Comparison of ENCODE assay signal across 1 cellular context in genomic region chr3:51982352-51982837, GRCh38.
TF ChIP-seq lines count a peak whose summit lies in the region.

No MANE protein-coding gene starts in this region.

TF ChIP-seq in GM12878, 131 proteins besides CTCF, POLR2A, EP300 and RAD21 (continued from another document):
- no peak for TF ChIP-seq CUX1 (IDR thresholded peaks at IDR 0.05; ENCODE audit: insufficient replicate concordance, low read depth, low read length)
- TF ChIP-seq RUNX3 (IDR thresholded peaks at IDR 0.05; ENCODE audit: low read length) = no peak
- TF ChIP-seq EED (IDR thresholded peaks at IDR 0.05; ENCODE audit: low read depth) = peak; percentile 5; the same call in 1 of the 2 replicates
- TF ChIP-seq HDAC6 (IDR thresholded peaks at IDR 0.05; ENCODE audit: unreplicated experiment) = no peak
- TF ChIP-seq CREM (IDR thresholded peaks at IDR 0.05; ENCODE audit: low read depth) = 0 out of 2 replicates have a peak, but pooled peaks have one; percentile 21
- TF ChIP-seq MLLT1 (IDR thresholded peaks at IDR 0.05) = no peak
- no peak for TF ChIP-seq SP1 (IDR thresholded peaks at IDR 0.05; ENCODE audit: low read depth, low read length)
- 0 out of 2 replicates have a peak, but pooled peaks have one; percentile 4 for TF ChIP-seq SIN3A (IDR thresholded peaks at IDR 0.05; ENCODE audit: low read depth, low read length)
- peak; percentile 83; the same call in 1 of the 2 replicates for TF ChIP-seq SMARCA5 (IDR thresholded peaks at IDR 0.05)
- no peak for TF ChIP-seq MEF2B (IDR thresholded peaks at IDR 0.05; ENCODE audit: partially characterized antibody, poor library complexity, severe bottlenecking)
- TF ChIP-seq POLR2AphosphoS2 (IDR thresholded peaks at IDR 0.05; ENCODE audit: low read depth, low read length) = no peak
- TF ChIP-seq POLR2AphosphoS5 (IDR thresholded peaks at IDR 0.05; ENCODE audit: low read length) = no peak
- no peak for TF ChIP-seq BCL11A (IDR thresholded peaks at IDR 0.05; ENCODE audit: low read depth, low read length)
- peak; percentile 88 for TF ChIP-seq MYC (IDR thresholded peaks at IDR 0.05; ENCODE audit: insufficient read depth, insufficient read length, insufficient replicate concordance, low read length, severe bottlenecking)
- TF ChIP-seq NBN (IDR thresholded peaks at IDR 0.05) = peak; percentile 78
- TF ChIP-seq ZBTB40 (IDR thresholded peaks at IDR 0.05; ENCODE audit: borderline replicate concordance) = no peak; the same call in 1 of the 2 replicates
- no peak for TF ChIP-seq E2F4 (IDR thresholded peaks at IDR 0.05; ENCODE audit: low read depth, low read length)
- TF ChIP-seq NR2C2 (IDR thresholded peaks at IDR 0.05; ENCODE audit: borderline replicate concordance, control insufficient read depth, insufficient read length, low read depth) = no peak
- TF ChIP-seq CHD1 (IDR thresholded peaks at IDR 0.05; ENCODE audit: low read depth, low read length) = no peak
- peak in 1 of 2 experiments; percentile 26; a peak in 1 of 4 replicates for TF ChIP-seq IKZF2 (IDR thresholded peaks at IDR 0.05)
- no peak for TF ChIP-seq SREBF2 (IDR thresholded peaks at IDR 0.05; ENCODE audit: low read length)
- no peak for TF ChIP-seq POU2F2 (IDR thresholded peaks at IDR 0.05; ENCODE audit: borderline replicate concordance, low read depth, low read length)
- no peak for TF ChIP-seq ZNF687 (IDR thresholded peaks at IDR 0.05)
- no peak for TF ChIP-seq IRF3 (IDR thresholded peaks at IDR 0.05)
- TF ChIP-seq FOXM1 (IDR thresholded peaks at IDR 0.05; ENCODE audit: low read depth, low read length) = no peak
- TF ChIP-seq ETV6 (conservative IDR thresholded peaks at IDR 0.05 in 1 of 2, IDR thresholded peaks at IDR 0.05 in 1 of 2; ENCODE audit: borderline replicate concordance in 1 of 2, low read depth in 1 of 2) = no peak
- TF ChIP-seq TCF12 (IDR thresholded peaks at IDR 0.05; ENCODE audit: low read depth, low read length) = 0 out of 2 replicates have a peak, but pooled peaks have one; percentile 62
- 0 out of 2 replicates have a peak, but pooled peaks have one; percentile 36 for TF ChIP-seq PAX5 (IDR thresholded peaks at IDR 0.05; ENCODE audit: borderline replicate concordance, low read depth, low read length)
